1 cellular context compared by ENCODE assay signal in genomic region chrX:19647731-19648588, GRCh38.
TF ChIP-seq lines count a peak whose summit lies in the region.

No MANE protein-coding gene starts in this region.

TF ChIP-seq in A549, 52 proteins besides CTCF, POLR2A, EP300 and RAD21 (continued from another document):
- TF ChIP-seq MAX (IDR thresholded peaks at IDR 0.05) (no peak), CHD4 (IDR thresholded peaks at IDR 0.05; ENCODE audit: borderline replicate concordance) (no peak), NR3C1 (IDR thresholded peaks at IDR 0.05) (no peak), ZFP36 (IDR thresholded peaks at IDR 0.05; ENCODE audit: borderline replicate concordance, partially characterized antibody) (no peak), MAFK (IDR thresholded peaks at IDR 0.05; ENCODE audit: partially characterized antibody) (no peak), SMC3 (IDR thresholded peaks at IDR 0.05) (no peak), ELK1 (IDR thresholded peaks at IDR 0.05; ENCODE audit: low read depth, low read length) (no peak), GATA3 (IDR thresholded peaks at IDR 0.05; ENCODE audit: borderline replicate concordance) (no peak), ZNF302 (CRISPR knock-in tag; IDR thresholded peaks at IDR 0.05) (no peak)
